ENCODE assay signal across 24 cellular contexts in genomic region chr3:107542665-107543064, GRCh38. TPM values are rescaled to one million over a fixed set of nuclear protein-coding genes. Genes with fewer than 3 reads are reported as not detected.
DNase-seq lines count a peak whose midpoint lies in the region; ATAC-seq and TF ChIP-seq lines count a peak whose summit lies in the region.
"Had no signal": no experiment of that assay in that cellular context is flagged by ENCODE, and none has a peak within 500 bp of the region (broad histone marks: within the 10 kb centered on the region; RNA-seq: fewer than 3 reads in every experiment).

No MANE protein-coding gene starts in this region.

- POLR2A ChIA-PET in IMR-90 (lab: Charles Lee; ENCODE audit: unreplicated experiment): no interaction called here

- no peaks in the 10 kb centered on the region for H3K9me3 ChIP-seq in IMR-90 (ENCODE audit: control insufficient read depth, insufficient read depth, low read length)
- H3K9me3 ChIP-seq in T-helper 17 cell (ENCODE audit: control insufficient read depth, low read length, poor library complexity, severe bottlenecking): no peaks in the 10 kb centered on the region
- H3K9me3 ChIP-seq: BLaER1, MG63 had no signal

- H3K4me1 ChIP-seq in IMR-90 (ENCODE audit: control insufficient read depth, insufficient read depth, low read length): peaks cover 3% of the 10 kb centered on the region; the same call in 1 of the 2 replicates
- H3K4me1 ChIP-seq: BLaER1 had no signal

- no peak overlapping the region for H3K4me3 ChIP-seq in IMR-90 (ENCODE audit: insufficient read depth, low read depth, low read length)
- H3K4me3 ChIP-seq: BLaER1, GM12878, MG63 had no signal

- no peaks in the 10 kb centered on the region for H3K36me3 Mint-ChIP-seq in chondrocyte (ENCODE audit: low read depth)
- H3K36me3 Mint-ChIP-seq in nephron progenitor cell (ENCODE audit: low read depth): peaks cover 41% of the 10 kb centered on the region
- no peaks in the 10 kb centered on the region for H3K36me3 Mint-ChIP-seq in stimulated activated effector memory CD8-positive, alpha-beta T cell treated with anti-CD3 and anti-CD28 coated beads, Interleukin-12 subunit alpha, Interleukin-12 subunit beta, amount 100 ng/mL, for 72 hours
- H3K36me3 Mint-ChIP-seq in T-helper 17 cell (ENCODE audit: low read depth): no peaks in the 10 kb centered on the region

- H2AFZ ChIP-seq in IMR-90 (replicated peaks; ENCODE audit: low read length, poor library complexity): no peak overlapping the region

- BruUV-seq in IMR-90 (replicated peaks; lab: Mats Ljungman, UMichigan): no TSS peak

- no peak overlapping the region for H3K23ac ChIP-seq in IMR-90 (ENCODE audit: low read depth, low read length)

- peaks cover 7 to 10% of the 10 kb centered on the region in 2 experiments; a peak in 3 of 4 replicates for H3K79me1 ChIP-seq in IMR-90 (ENCODE audit: low read depth in 1 of 2, low read length in 2 of 2)

- ATAC-seq in IMR-90 (ENCODE audit: low read depth) (peak; percentile 81), T-helper 17 cell (no peak)
- no peak for ATAC-seq in stimulated activated effector memory CD8-positive, alpha-beta T cell treated with anti-CD3 and anti-CD28 coated beads, Interleukin-12 subunit alpha, Interleukin-12 subunit beta, amount 100 ng/mL, for 72 hours
- ATAC-seq: GM12878, PC-3, SK-N-SH treated with all-trans-retinoic acid at 6 μM for 48 hours had no signal

- H3K27me3 ChIP-seq in IMR-90 (ENCODE audit: control insufficient read depth, insufficient read depth, low read length): no peaks in the 10 kb centered on the region
- H3K27me3 ChIP-seq: BLaER1, MG63 had no signal

- no peak overlapping the region for H3K9ac ChIP-seq in IMR-90 (ENCODE audit: low read depth, low read length)
- H3K9ac ChIP-seq: BLaER1 had no signal

- no peak overlapping the region for H4K5ac ChIP-seq in IMR-90 (ENCODE audit: low read depth, low read length)

- 0 out of 2 replicates have a peak, but pooled peaks cover 5% of the 10 kb centered on the region for H3K9me1 ChIP-seq in IMR-90 (ENCODE audit: insufficient read depth, low read length)

- TF ChIP-seq CTCF in IMR-90 (conservative IDR thresholded peaks at IDR 0.05; ENCODE audit: low read depth, low read length): no peak
- no peak for TF ChIP-seq CTCF in chondrocyte (IDR thresholded peaks at IDR 0.05)
- TF ChIP-seq CTCF in nephron progenitor cell (IDR thresholded peaks at IDR 0.05): no peak

- no peak overlapping the region for H3K56ac ChIP-seq in IMR-90 (ENCODE audit: extremely low read depth, insufficient read depth, low read length)

- no peak overlapping the region for H2BK120ac ChIP-seq in IMR-90 (ENCODE audit: low read depth, low read length)

- no peak overlapping the region for H3K14ac ChIP-seq in IMR-90 (replicated peaks; ENCODE audit: low read depth, low read length)

- intact Hi-C loops in IMR-90 (cut with micrococcal nuclease): no loop called here

- no peak overlapping the region for H4K8ac ChIP-seq in IMR-90 (ENCODE audit: low read depth in 2 of 2, low read length in 2 of 2)

- H3K4ac ChIP-seq in IMR-90 (ENCODE audit: low read depth, low read length): no peak overlapping the region

- no peak overlapping the region for H2AK5ac ChIP-seq in IMR-90 (ENCODE audit: low read depth, low read length)

- CTCF ChIA-PET in IMR-90 (lab: Yijun Ruan, JAX): interaction anchor here (0.8 to 1.4 kb wide), 3 partner anchors 20 to 323 kb away, joined by 3 to 4 read pairs (median 3); no protein-coding TSS in a partner anchor

- no peak overlapping the region for H4K91ac ChIP-seq in IMR-90 (ENCODE audit: insufficient read depth, low read depth, low read length)

- H3K4me1 Mint-ChIP-seq in chondrocyte (ENCODE audit: low read depth) (peaks cover under 1% of the 10 kb centered on the region), nephron progenitor cell (peaks cover 9% of the 10 kb centered on the region), T-helper 17 cell (peaks cover 21% of the 10 kb centered on the region)
- H3K4me1 Mint-ChIP-seq in stimulated activated effector memory CD8-positive, alpha-beta T cell treated with anti-CD3 and anti-CD28 coated beads, Interleukin-12 subunit alpha, Interleukin-12 subunit beta, amount 100 ng/mL, for 72 hours: peaks cover 19% of the 10 kb centered on the region

- H3K9me3 Mint-ChIP-seq in chondrocyte (ENCODE audit: low read depth) (no peaks in the 10 kb centered on the region), nephron progenitor cell (no peaks in the 10 kb centered on the region)
- H3K9me3 Mint-ChIP-seq in stimulated activated effector memory CD8-positive, alpha-beta T cell treated with anti-CD3 and anti-CD28 coated beads, Interleukin-12 subunit alpha, Interleukin-12 subunit beta, amount 100 ng/mL, for 72 hours: no peaks in the 10 kb centered on the region
- H3K9me3 Mint-ChIP-seq: CD4-positive, CD25-positive, alpha-beta regulatory T cell had no signal

- in situ Hi-C loops in IMR-90 (cut with MboI; ENCODE audit: low sequenced_read_pairs): no loop called here

- dilution Hi-C loops in IMR-90 (cut with HindIII; ENCODE audit: low sequenced_read_pairs, unreplicated experiment): no loop called here

- H2BK20ac ChIP-seq in IMR-90 (ENCODE audit: low read depth, low read length): no peak overlapping the region

- no peaks in the 10 kb centered on the region for H3K36me3 ChIP-seq in IMR-90 (ENCODE audit: control insufficient read depth, insufficient read depth, low read length)
- H3K36me3 ChIP-seq: MG63 had no signal

- no CpG with 5 or more reads among the region's 2 CpGs for WGBS in IMR-90 (ENCODE audit: extremely low coverage in 2 of 2, insufficient read length in 1 of 2), 2 experiments

- H3K27ac Mint-ChIP-seq in chondrocyte (ENCODE audit: unreplicated experiment) (peak overlapping the region; percentile 19), nephron progenitor cell (peak overlapping the region; percentile 22), T-helper 17 cell (no peak overlapping the region)
- no peak overlapping the region for H3K27ac Mint-ChIP-seq in stimulated activated effector memory CD8-positive, alpha-beta T cell treated with anti-CD3 and anti-CD28 coated beads, Interleukin-12 subunit alpha, Interleukin-12 subunit beta, amount 100 ng/mL, for 72 hours

- H3K4me3 Mint-ChIP-seq in chondrocyte (ENCODE audit: unreplicated experiment) (no peak overlapping the region), nephron progenitor cell (no peak overlapping the region), T-helper 17 cell (no peak overlapping the region)
- H3K4me3 Mint-ChIP-seq in stimulated activated effector memory CD8-positive, alpha-beta T cell treated with anti-CD3 and anti-CD28 coated beads, Interleukin-12 subunit alpha, Interleukin-12 subunit beta, amount 100 ng/mL, for 72 hours: no peak overlapping the region
- H3K4me3 Mint-ChIP-seq: CD4-positive, CD25-positive, alpha-beta regulatory T cell had no signal

- no peak overlapping the region for H2AK9ac ChIP-seq in IMR-90 (replicated peaks; ENCODE audit: low read depth, low read length, poor library complexity)

- no peak overlapping the region for H3K27ac ChIP-seq in IMR-90 (ENCODE audit: insufficient read depth, low read length)
- H3K27ac ChIP-seq: BLaER1 had no signal

- H2BK15ac ChIP-seq in IMR-90 (ENCODE audit: low read depth, low read length): no peak overlapping the region

- H4K20me1 ChIP-seq in IMR-90 (ENCODE audit: insufficient read depth, low read length): no peaks in the 10 kb centered on the region

- DNase-seq in EH (ENCODE audit: low read depth): peak; percentile 7
- DNase-seq in IMR-90: peak; percentile 36
- DNase-seq in chondrocyte (ENCODE audit: low spot score): no peak
- no peak for DNase-seq in nephron progenitor cell
- no peak for DNase-seq in DMS153 treated with DMSO at 0.1 percent for 48 hours (lab: John Stamatoyannopoulos, UW; ENCODE audit: unreplicated experiment)
- no peak for DNase-seq in stimulated activated effector memory CD8-positive, alpha-beta T cell treated with anti-CD3 and anti-CD28 coated beads, Interleukin-12 subunit alpha, Interleukin-12 subunit beta, amount 100 ng/mL, for 72 hours (ENCODE audit: low spot score in 2 of 2)
- DNase-seq in T-helper 17 cell: no peak
- DNase-seq: 8988T; CD4-positive, CD25-positive, alpha-beta regulatory T cell; DMS153; GDM1; KBM-7; MG63; NCI-H1105 treated with DMSO at 0.1 percent for 48 hours; NCI-H146; NCI-H2029 treated with DMSO at 0.1 percent for 48 hours; NCI-H446 treated with DMSO at 0.1 percent for 48 hours; NCI-H526; NCI-H82; NK-92 treated with Interleukin-12 subunit alpha and Interleukin-12 subunit beta, amount 100 ng/mL, for 24 hours; PC-3 had no signal

- TF ChIP-seq RAD21 in IMR-90 (IDR thresholded peaks at IDR 0.05; ENCODE audit: low read length): no peak

- no peak for TF ChIP-seq POLR2A in IMR-90 (IDR thresholded peaks at IDR 0.05; ENCODE audit: low read depth, low read length)

- no peak overlapping the region for H3K18ac ChIP-seq in IMR-90 (ENCODE audit: low read depth, low read length)

- H2BK5ac ChIP-seq in IMR-90 (ENCODE audit: low read depth, low read length, poor library complexity, severe bottlenecking): no peak overlapping the region

- H3K4me2 ChIP-seq in IMR-90 (ENCODE audit: low read depth, low read length): no peak overlapping the region
- H3K4me2 ChIP-seq: BLaER1 had no signal

- H3K27me3 Mint-ChIP-seq in chondrocyte (ENCODE audit: low read depth) (no peaks in the 10 kb centered on the region), nephron progenitor cell (ENCODE audit: low read depth, poor library complexity) (peaks cover 3% of the 10 kb centered on the region), T-helper 17 cell (no peaks in the 10 kb centered on the region)
- H3K27me3 Mint-ChIP-seq: CD4-positive, CD25-positive, alpha-beta regulatory T cell had no signal

TF ChIP-seq in IMR-90, 13 proteins besides CTCF, POLR2A, EP300 and RAD21:
- TF ChIP-seq CEBPB (IDR thresholded peaks at IDR 0.05; ENCODE audit: low read depth, low read length): no peak
- no peak for TF ChIP-seq FOS (IDR thresholded peaks at IDR 0.05; ENCODE audit: low read depth, low read length)

RNA-seq across cellular contexts. Expression of gene BBX, which starts 19.9 kb away (rescaled TPM):
- 87.5 and 107 TPM in 2 replicates for total RNA-seq in IMR-90 (2012; rRNA removed)
- polyA plus RNA-seq in IMR-90 (2012; rRNA removed): 13.5 and 13.6 TPM in 2 replicates
- 10.0 and 10.6 TPM in 2 replicates for polyA plus RNA-seq in IMR-90 (2012; cell fraction: cytosol; rRNA removed)
- polyA plus RNA-seq in IMR-90 (2012; cell fraction: nucleus; rRNA removed; ENCODE audit: low replicate concordance): 11.0 and 23.8 TPM in 2 replicates
- 68.4 to 82.7 TPM (median 69.6 TPM) in 3 replicates for total RNA-seq in chondrocyte
- 10 to 100 TPM; 76.3 to 86.5 TPM for total RNA-seq in T-helper 17 cell

Comparison
In these comparisons a context has a peak if more than half of its experiments do, and no peak if none do; other contexts are left out.
1. DNase-seq: peak in EH (single experiment) and IMR-90 (single experiment); none in chondrocyte (single experiment), nephron progenitor cell (single experiment), DMS153 treated with DMSO at 0.1 percent for 48 hours (single experiment), stimulated activated effector memory CD8-positive, alpha-beta T cell treated with anti-CD3 and anti-CD28 coated beads, Interleukin-12 subunit alpha, Interleukin-12 subunit beta, amount 100 ng/mL, for 72 hours (0 of 2) and T-helper 17 cell (0 of 3).
2. H3K27ac Mint-ChIP-seq: peak in chondrocyte (single experiment) and nephron progenitor cell (single experiment); none in stimulated activated effector memory CD8-positive, alpha-beta T cell treated with anti-CD3 and anti-CD28 coated beads, Interleukin-12 subunit alpha, Interleukin-12 subunit beta, amount 100 ng/mL, for 72 hours (single experiment) and T-helper 17 cell (single experiment).